ENCODE assay signal across 8 cellular contexts in the genomic region with DNA sequence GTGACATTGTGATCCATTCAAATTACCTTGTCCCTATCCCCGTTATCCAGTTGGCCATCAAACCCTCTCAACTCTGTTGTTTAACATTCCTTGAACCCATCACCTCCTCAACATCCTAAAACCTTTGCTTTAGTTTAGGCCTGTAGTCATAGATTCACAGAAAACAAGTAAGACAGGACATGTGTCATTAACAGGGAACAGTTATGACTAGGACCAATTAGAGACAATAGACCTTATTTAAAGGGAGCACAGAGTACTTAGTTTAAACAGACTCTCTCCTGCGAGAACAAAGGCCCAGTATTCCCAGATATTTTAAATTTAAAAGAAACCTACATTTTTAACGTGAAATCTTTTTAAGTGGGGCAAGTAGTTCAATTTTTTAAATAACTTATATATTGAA.
"Had no signal": no experiment of that assay in that cellular context is flagged by ENCODE, and none has a peak within 500 bp of the region (broad histone marks: within the 10 kb centered on the region; RNA-seq: fewer than 3 reads in every experiment).

No MANE protein-coding gene starts in this region.

- ATAC-seq: GM23338, HepG2 had no signal

- H3K36me3 Mint-ChIP-seq: IgD-negative memory B cell had no signal

- H3K4me1 Mint-ChIP-seq: GM23338, H9 had no signal

- DNase-seq: H9, HCEC 1CT, KBM-7 had no signal

- H3K4me3 Mint-ChIP-seq: GM23338, H9, IgD-negative memory B cell had no signal

- FAIRE-seq: H1, H54, HepG2 had no signal

- H3K27ac Mint-ChIP-seq: GM23338, H9, IgD-negative memory B cell had no signal
